Comparison of ENCODE assay signal across 1 cellular context in genomic region chr6:30741789-30742315, GRCh38.
TF ChIP-seq lines count a peak whose summit lies in the region.

No MANE protein-coding gene starts in this region.

TF ChIP-seq in HepG2, 621 proteins besides CTCF, POLR2A, EP300 and RAD21 (continued from another document and continues in another):
- TF ChIP-seq ATF2 (CRISPR knock-in tag; IDR thresholded peaks at IDR 0.05) = no peak
- peak; percentile 87; the same call in 1 of the 2 replicates for TF ChIP-seq NKX3-1 (CRISPR knock-in tag; IDR thresholded peaks at IDR 0.05)
- no peak for TF ChIP-seq ZNF672 (CRISPR knock-in tag; IDR thresholded peaks at IDR 0.05)
- no peak for TF ChIP-seq ZNF496 (CRISPR knock-in tag; IDR thresholded peaks at IDR 0.05; ENCODE audit: insufficient replicate concordance)
- no peak for TF ChIP-seq TEAD3 (CRISPR knock-in tag; optimal IDR thresholded peaks at IDR 0.05; ENCODE audit: borderline replicate concordance)
- TF ChIP-seq TARDBP (CRISPR knock-in tag; IDR thresholded peaks at IDR 0.05) = no peak
- TF ChIP-seq SNAPC4 (CRISPR knock-in tag; IDR thresholded peaks at IDR 0.05) = no peak
- TF ChIP-seq ATRX (CRISPR knock-in tag; IDR thresholded peaks at IDR 0.05; ENCODE audit: borderline replicate concordance) = no peak
- 0 out of 2 replicates have a peak, but pooled peaks have one; percentile 10 for TF ChIP-seq STAG1 (CRISPR knock-in tag; IDR thresholded peaks at IDR 0.05)
- no peak for TF ChIP-seq ZNF12 (CRISPR knock-in tag; IDR thresholded peaks at IDR 0.05)
- TF ChIP-seq HNRNPUL1 (IDR thresholded peaks at IDR 0.05; ENCODE audit: low read depth, low read length) = no peak
- TF ChIP-seq KIAA2018 (CRISPR knock-in tag; IDR thresholded peaks at IDR 0.05; ENCODE audit: borderline replicate concordance) = no peak
- TF ChIP-seq ZBED4 (CRISPR knock-in tag; IDR thresholded peaks at IDR 0.05; ENCODE audit: borderline replicate concordance) = no peak
- TF ChIP-seq ZNF292 (CRISPR knock-in tag; IDR thresholded peaks at IDR 0.05; ENCODE audit: borderline replicate concordance, low read depth) = 0 out of 2 replicates have a peak, but pooled peaks have one; percentile 50
- TF ChIP-seq ZBTB46 (CRISPR knock-in tag; IDR thresholded peaks at IDR 0.05; ENCODE audit: borderline replicate concordance) = no peak
- TF ChIP-seq DBP (CRISPR knock-in tag; IDR thresholded peaks at IDR 0.05; ENCODE audit: not compliant biosample characterization) = peak; percentile 33
- no peak for TF ChIP-seq ZNF296 (CRISPR knock-in tag; conservative IDR thresholded peaks at IDR 0.05)
- TF ChIP-seq ZSCAN30 (CRISPR knock-in tag; IDR thresholded peaks at IDR 0.05) = no peak
- TF ChIP-seq BATF2 (CRISPR knock-in tag; IDR thresholded peaks at IDR 0.05) = no peak
- no peak for TF ChIP-seq RFXANK (CRISPR knock-in tag; IDR thresholded peaks at IDR 0.05)
- no peak for TF ChIP-seq ZNF609 (CRISPR knock-in tag; IDR thresholded peaks at IDR 0.05; ENCODE audit: borderline replicate concordance)
- TF ChIP-seq KMT2A (CRISPR knock-in tag; IDR thresholded peaks at IDR 0.05) = no peak
- TF ChIP-seq ZNF724P (CRISPR knock-in tag; IDR thresholded peaks at IDR 0.05; ENCODE audit: borderline replicate concordance) = no peak
- no peak for TF ChIP-seq KLF15 (CRISPR knock-in tag; IDR thresholded peaks at IDR 0.05; ENCODE audit: borderline replicate concordance)
- TF ChIP-seq TAF1 (CRISPR knock-in tag; IDR thresholded peaks at IDR 0.05) = no peak
